Comparison of ENCODE assay signal across 24 cellular contexts in the genomic region with DNA sequence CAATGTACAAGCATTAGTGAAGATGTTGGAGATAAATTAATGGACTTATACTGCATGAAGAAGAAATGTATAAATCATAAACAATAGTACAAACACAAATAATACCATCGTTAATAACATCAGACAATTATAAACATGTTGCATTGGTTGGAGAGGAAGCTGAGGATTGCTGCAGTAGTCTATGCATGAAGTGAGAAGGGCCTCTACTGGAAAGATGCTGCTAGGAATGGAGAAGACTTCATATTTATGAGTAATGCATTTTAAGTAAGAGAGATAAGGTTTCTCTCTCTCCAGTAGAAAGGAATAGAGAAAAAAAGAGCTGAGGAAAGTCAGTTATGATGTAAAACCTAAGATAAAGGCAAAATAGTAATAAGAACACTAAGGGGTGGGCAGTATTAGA.
DNase-seq lines count a peak whose midpoint lies in the region; ATAC-seq, FAIRE-seq and TF ChIP-seq lines count a peak whose summit lies in the region.
"Had no signal": no experiment of that assay in that cellular context is flagged by ENCODE, and none has a peak within 500 bp of the region (broad histone marks: within the 10 kb centered on the region; RNA-seq: fewer than 3 reads in every experiment).

No MANE protein-coding gene starts in this region.

- H3K4me3 Mint-ChIP-seq in HFFc6 = no peak overlapping the region
- H3K4me3 Mint-ChIP-seq: B cell; CD4-positive, alpha-beta T cell; GM23338; T-cell had no signal

- no peaks in the 10 kb centered on the region for H3K27me3 Mint-ChIP-seq in HFFc6 (ENCODE audit: insufficient read depth)
- H3K27me3 Mint-ChIP-seq: B cell; CD4-positive, alpha-beta T cell; T-cell had no signal

- no peak for TF ChIP-seq POLR2A in NB4 (IDR thresholded peaks at IDR 0.05; ENCODE audit: extremely low read depth, insufficient read length)

- TF ChIP-seq CTCF in D721Med (IDR thresholded peaks at IDR 0.05; ENCODE audit: insufficient read depth, missing control alignments) = peak; percentile 25
- no peak for TF ChIP-seq CTCF in NB4 (IDR thresholded peaks at IDR 0.05; ENCODE audit: low read depth, low read length)
- TF ChIP-seq CTCF in HFFc6 (IDR thresholded peaks at IDR 0.05) = no peak

- ATAC-seq in left colon = no peak
- ATAC-seq: GM23338, T-cell had no signal

- FAIRE-seq in D721Med (lab: Jason Lieb, UNC) = no peak
- FAIRE-seq: GM12891 had no signal

- H3K4me3 ChIP-seq in NB4 (ENCODE audit: low read depth, low read length) = no peak overlapping the region
- H3K4me3 ChIP-seq: GM23338, PC-9, SJSA1 had no signal

- peaks cover 39% of the 10 kb centered on the region for H3K9me3 Mint-ChIP-seq in HFFc6
- H3K9me3 Mint-ChIP-seq: CD4-positive, alpha-beta T cell; GM23338 had no signal

- DNase-seq in D721Med (ENCODE audit: insufficient read length, low spot score) = no peak
- peak; percentile 0 for DNase-seq in NB4 (ENCODE audit: low read depth)
- peak; percentile 13 for DNase-seq in amniotic epithelial cell (ENCODE audit: low read depth)
- peak; percentile 63 for DNase-seq in pons (ENCODE audit: low spot score)
- DNase-seq in HFFc6 = no peak
- no peak for DNase-seq in left colon
- DNase-seq in posterior vena cava (ENCODE audit: low spot score) = no peak
- DNase-seq: Calu3; CD4-positive, alpha-beta T cell; DND-41; GDM1; IMR-90; Kasumi-1; NCI-H1417; NCI-H187 treated with DMSO at 0.1 percent for 48 hours; NCI-H2171; NCI-H446 treated with DMSO at 0.1 percent for 48 hours; NCI-H748 treated with DMSO at 0.1 percent for 48 hours; PC-9; T-cell had no signal

- no peak overlapping the region for H3K27ac Mint-ChIP-seq in HFFc6
- H3K27ac Mint-ChIP-seq: B cell; CD4-positive, alpha-beta T cell; T-cell had no signal

- no peaks in the 10 kb centered on the region for H3K36me3 Mint-ChIP-seq in HFFc6 (ENCODE audit: low read depth)
- H3K36me3 Mint-ChIP-seq: T-cell had no signal

- H3K4me1 Mint-ChIP-seq in HFFc6 (ENCODE audit: low read depth) = no peaks in the 10 kb centered on the region
- H3K4me1 Mint-ChIP-seq: B cell, T-cell had no signal

- intact Hi-C loops in left colon (cut with DNase I, micrococcal nuclease) = no loop called here
- intact Hi-C loops in posterior vena cava (cut with DNase I) = no loop called here

Comparison
In these comparisons a context has a peak if more than half of its experiments do, and no peak if none do; other contexts are left out.
1. DNase-seq: peak in NB4 (single experiment), amniotic epithelial cell (single experiment) and pons (single experiment); none in D721Med (single experiment), HFFc6 (single experiment), left colon (0 of 2) and posterior vena cava (single experiment).